In genomic region chr7:46153583-46153950, GRCh38 we compare ENCODE assay signal across 18 cellular contexts.
DNase-seq lines count a peak whose midpoint lies in the region; ATAC-seq, FAIRE-seq and TF ChIP-seq lines count a peak whose summit lies in the region.
"Had no signal": no experiment of that assay in that cellular context is flagged by ENCODE, and none has a peak within 500 bp of the region (broad histone marks: within the 10 kb centered on the region; RNA-seq: fewer than 3 reads in every experiment).

No MANE protein-coding gene starts in this region.

- H3K4me1 ChIP-seq in KMS-11 (ENCODE audit: low read depth, poor library complexity, severe bottlenecking) (peaks cover 49% of the 10 kb centered on the region), mesenchymal stem cell (ENCODE audit: control insufficient read depth, insufficient read depth, low read depth, low read length) (peaks cover 3% of the 10 kb centered on the region), kidney (ENCODE audit: control insufficient read depth in 1 of 2, insufficient read depth in 1 of 2, low read depth in 1 of 2, low read length in 2 of 2) (peaks cover 5 to 8% of the 10 kb centered on the region in 2 donors), thyroid gland (no peaks in the 10 kb centered on the region)
- H3K4me1 ChIP-seq: esophagus squamous epithelium, vagina had no signal

- H3K18ac ChIP-seq in mesenchymal stem cell (ENCODE audit: low read depth in 1 of 2, low read length in 2 of 2): no peak overlapping the region

- H3K79me2 ChIP-seq in KMS-11 (ENCODE audit: insufficient read depth, low read depth): no peaks in the 10 kb centered on the region

- H4K20me1 ChIP-seq in KMS-11 (ENCODE audit: insufficient read depth): no peaks in the 10 kb centered on the region

- no peak for TF ChIP-seq POLR2A in thyroid gland (IDR thresholded peaks at IDR 0.05)

- H3K9ac ChIP-seq in KMS-11: peak overlapping the region; percentile 84
- no peak overlapping the region for H3K9ac ChIP-seq in mesenchymal stem cell (ENCODE audit: low read length)
- H3K9ac ChIP-seq in kidney (ENCODE audit: low read length in 2 of 2): no peak overlapping the region

- peak overlapping the region; percentile 99 for H3K27ac ChIP-seq in KMS-11
- H3K27ac ChIP-seq in mesenchymal stem cell (ENCODE audit: low read length, poor library complexity, severe bottlenecking): no peak overlapping the region
- peak overlapping the region in 1 of 2 donors; percentile 5 for H3K27ac ChIP-seq in kidney (ENCODE audit: low read depth in 2 of 2, low read length in 2 of 2)
- no peak overlapping the region for H3K27ac ChIP-seq in thyroid gland
- H3K27ac ChIP-seq: coronary artery, esophagus squamous epithelium, vagina had no signal

- H3K23ac ChIP-seq in mesenchymal stem cell (ENCODE audit: low read length in 2 of 2): no peak overlapping the region

- WGBS in mesenchymal stem cell: 82% methylated on average over 1 of the region's 1 CpG
- 83 to 88% methylated on average over 1 of the region's 1 CpG for WGBS in thyroid gland, 2 donors

- no peak overlapping the region for H4K8ac ChIP-seq in mesenchymal stem cell (ENCODE audit: low read length)

- TF ChIP-seq CTCF in KMS-11 (conservative IDR thresholded peaks at IDR 0.05; ENCODE audit: low read depth, low read length) (no peak), kidney (IDR thresholded peaks at IDR 0.05; ENCODE audit: borderline replicate concordance, extremely low read depth, insufficient read depth) (no peak), thyroid gland (IDR thresholded peaks at IDR 0.05) (no peak)

- ATAC-seq in GM18517 (IDR thresholded peaks at IDR 0.05; ENCODE audit: unreplicated experiment) (peak; percentile 9), GM21576 (IDR thresholded peaks at IDR 0.05; ENCODE audit: unreplicated experiment) (peak; percentile 52), GM21529 (IDR thresholded peaks at IDR 0.05; ENCODE audit: unreplicated experiment) (no peak)
- ATAC-seq: T-helper 17 cell had no signal

- H2BK120ac ChIP-seq in mesenchymal stem cell (ENCODE audit: low read depth, low read length): no peak overlapping the region

- intact Hi-C loops in kidney (cut with DNase I): no loop called here
- intact Hi-C loops in thyroid gland (cut with DNase I): no loop called here

- H3K4me2 ChIP-seq in KMS-11 (peak overlapping the region; percentile 91), mesenchymal stem cell (ENCODE audit: low read length, poor library complexity, severe bottlenecking) (no peak overlapping the region)

- H3K27me3 ChIP-seq in KMS-11 (ENCODE audit: insufficient read depth, low read depth): no peaks in the 10 kb centered on the region
- no peaks in the 10 kb centered on the region for H3K27me3 ChIP-seq in mesenchymal stem cell (ENCODE audit: control insufficient read depth in 1 of 2, insufficient read depth in 1 of 2, low read length in 2 of 2)
- no peaks in the 10 kb centered on the region for H3K27me3 ChIP-seq in thyroid gland
- H3K27me3 ChIP-seq: vagina had no signal

- peak overlapping the region; percentile 14 for H4K91ac ChIP-seq in mesenchymal stem cell (ENCODE audit: low read length)

- H3K36me3 ChIP-seq in KMS-11 (ENCODE audit: insufficient read depth): no peaks in the 10 kb centered on the region
- no peaks in the 10 kb centered on the region for H3K36me3 ChIP-seq in mesenchymal stem cell (ENCODE audit: control insufficient read depth in 1 of 2, insufficient read depth in 2 of 2, low read depth in 1 of 2, low read length in 2 of 2)
- H3K36me3 ChIP-seq in kidney (ENCODE audit: control insufficient read depth in 1 of 2, insufficient read depth in 2 of 2, low read length in 2 of 2): no peaks in the 10 kb centered on the region
- no peaks in the 10 kb centered on the region for H3K36me3 ChIP-seq in thyroid gland
- H3K36me3 ChIP-seq: esophagus squamous epithelium, vagina had no signal

- H2BK5ac ChIP-seq in mesenchymal stem cell (ENCODE audit: low read depth, low read length, poor library complexity, severe bottlenecking): no peak overlapping the region

- no peak overlapping the region for H3K14ac ChIP-seq in mesenchymal stem cell (ENCODE audit: low read length in 2 of 2)

- H2AFZ ChIP-seq in KMS-11 (ENCODE audit: low read depth) (peak overlapping the region; percentile 65), mesenchymal stem cell (ENCODE audit: low read depth, low read length) (no peak overlapping the region)

- no peak overlapping the region for H3K4ac ChIP-seq in mesenchymal stem cell (ENCODE audit: low read depth in 1 of 2, low read length in 2 of 2)

- H2BK12ac ChIP-seq in mesenchymal stem cell (ENCODE audit: low read length in 2 of 2): peak overlapping the region in 1 of 2 experiments; percentile 0

- H3K79me1 ChIP-seq in mesenchymal stem cell (replicated peaks; ENCODE audit: low read length, poor library complexity, severe bottlenecking): no peaks in the 10 kb centered on the region

- no peak for DNase-seq in mesenchymal stem cell
- DNase-seq in kidney: no peak
- DNase-seq in NCI-H146 treated with DMSO at 0.1 percent for 48 hours (lab: John Stamatoyannopoulos, UW; ENCODE audit: unreplicated experiment): no peak
- DNase-seq in thyroid gland: no peak
- DNase-seq: activated CD4-positive, alpha-beta T cell treated with anti-CD3 and anti-CD28 coated beads for 4 hours; aorta; esophagus squamous epithelium; HFFc6; NCI-H1436; NCI-H446; stimulated activated CD4-positive, alpha-beta T cell treated with anti-CD3 and anti-CD28 coated beads, Interleukin-2, amount 100 ng/mL, for 48 hours; T-helper 17 cell had no signal

- no peak overlapping the region for H2AK5ac ChIP-seq in mesenchymal stem cell (ENCODE audit: low read length, severe bottlenecking)

- H2BK15ac ChIP-seq in mesenchymal stem cell (ENCODE audit: low read depth, poor library complexity, severe bottlenecking): no peak overlapping the region

- FAIRE-seq in kidney (lab: Jason Lieb, UNC): no peak

- H3K4me3 ChIP-seq in KMS-11 (IDR thresholded peaks at IDR 0.05; ENCODE audit: insufficient read depth, low read depth, low read length) (no peak overlapping the region), mesenchymal stem cell (ENCODE audit: insufficient read depth in 1 of 2, low read depth in 1 of 2, low read length in 2 of 2) (no peak overlapping the region), kidney (ENCODE audit: low read length in 2 of 2) (no peak overlapping the region), thyroid gland (replicated peaks in 1 of 3) (no peak overlapping the region)
- H3K4me3 ChIP-seq: coronary artery, esophagus squamous epithelium, vagina had no signal

- no peaks in the 10 kb centered on the region for H3K9me3 ChIP-seq in mesenchymal stem cell (ENCODE audit: control insufficient read depth, low read length)
- H3K9me3 ChIP-seq in kidney (ENCODE audit: control insufficient read depth in 1 of 2, low read length in 2 of 2): no peaks in the 10 kb centered on the region
- H3K9me3 ChIP-seq in thyroid gland: no peaks in the 10 kb centered on the region
- H3K9me3 ChIP-seq: esophagus squamous epithelium, vagina had no signal
